12 cellular contexts compared by ENCODE assay signal in the genomic region with DNA sequence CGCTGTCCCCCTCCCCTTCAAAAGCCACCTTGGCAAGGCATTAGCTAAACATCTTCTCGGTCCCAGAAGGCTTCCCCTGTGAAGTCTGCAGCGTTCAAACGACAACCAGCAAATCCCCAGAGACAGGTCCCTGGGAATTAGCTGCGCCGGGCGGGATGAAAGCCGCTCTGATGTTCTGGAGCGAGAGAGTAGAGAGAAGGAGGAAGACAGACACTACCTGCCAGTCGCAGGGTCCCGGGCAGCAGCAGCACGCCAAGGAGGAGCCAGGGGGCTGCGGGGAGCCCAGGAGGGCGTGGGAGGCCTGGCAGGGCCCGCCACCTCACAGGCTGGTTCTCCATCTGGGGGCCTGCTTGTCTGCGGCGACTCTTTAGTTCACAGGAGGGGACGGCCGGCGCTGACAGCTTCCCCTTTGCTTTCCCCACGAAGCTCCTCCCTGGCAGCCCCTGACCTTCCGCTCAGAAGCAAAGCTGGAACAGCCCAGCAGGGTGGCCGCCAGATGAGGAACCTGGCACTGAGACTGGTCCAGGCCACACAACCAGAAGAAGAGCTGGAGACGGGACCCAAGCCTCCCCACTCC. TPM values are rescaled to one million over a fixed set of nuclear protein-coding genes. Genes with fewer than 3 reads are reported as not detected.
DNase-seq lines count a peak whose midpoint lies in the region; ATAC-seq, FAIRE-seq and TF ChIP-seq lines count a peak whose summit lies in the region.
"Had no signal": no experiment of that assay in that cellular context is flagged by ENCODE, and none has a peak within 500 bp of the region (broad histone marks: within the 10 kb centered on the region; RNA-seq: fewer than 3 reads in every experiment).

A gene with protein sequence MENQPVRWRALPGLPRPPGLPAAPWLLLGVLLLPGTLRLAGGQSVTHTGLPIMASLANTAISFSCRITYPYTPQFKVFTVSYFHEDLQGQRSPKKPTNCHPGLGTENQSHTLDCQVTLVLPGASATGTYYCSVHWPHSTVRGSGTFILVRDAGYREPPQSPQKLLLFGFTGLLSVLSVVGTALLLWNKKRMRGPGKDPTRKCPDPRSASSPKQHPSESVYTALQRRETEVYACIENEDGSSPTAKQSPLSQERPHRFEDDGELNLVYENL (minus strand): TSS at position 384 of the 577 bp plus-strand sequence. CDS start 46 bp downstream, at position 338.

- H3K27me3 Mint-ChIP-seq in osteocyte (ENCODE audit: unreplicated experiment): peaks cover 43% of the 10 kb centered on the region

- peaks cover 0 to 52% (median 10%) of the 10 kb centered on the region in 9 donors for H3K27me3 ChIP-seq in heart left ventricle

- H3K4me3 Mint-ChIP-seq in osteocyte (ENCODE audit: unreplicated experiment): peak within 1 kb of the TSS; percentile 41
- H3K4me3 Mint-ChIP-seq: activated T-cell treated with anti-CD3 and anti-CD28 coated beads, Interleukin-2, amount 50 U/mL, for 72 hours had no signal

- H3K36me3 Mint-ChIP-seq in osteocyte (ENCODE audit: unreplicated experiment): no peaks in the 10 kb centered on the region

- peaks cover 0 to 37% (median 7%) of the 10 kb centered on the region in 12 donors for H3K4me1 ChIP-seq in heart left ventricle

- no peaks in the 10 kb centered on the region for H3K36me3 ChIP-seq in heart left ventricle

- H3K4me1 Mint-ChIP-seq in osteocyte (ENCODE audit: unreplicated experiment): peaks cover 17% of the 10 kb centered on the region

- H3K27ac ChIP-seq in heart left ventricle: peak within 1 kb of the TSS in 5 of 12 donors; percentile 2 to 94 (median 52)
- H3K27ac ChIP-seq: SK-N-MC had no signal

- H3K27ac Mint-ChIP-seq in osteocyte (ENCODE audit: unreplicated experiment): no peak within 1 kb of the TSS
- H3K27ac Mint-ChIP-seq: activated T-cell treated with anti-CD3 and anti-CD28 coated beads, Interleukin-2, amount 50 U/mL, for 72 hours had no signal

- TF ChIP-seq CTCF in heart left ventricle (IDR thresholded peaks at IDR 0.05): no peak
- no peak for TF ChIP-seq CTCF in osteocyte (IDR thresholded peaks at IDR 0.05)
- no peak for TF ChIP-seq CTCF in GM10266 (IDR thresholded peaks at IDR 0.05; ENCODE audit: control insufficient read depth, insufficient read depth, low read depth, missing control alignments)

- intact Hi-C loops in heart left ventricle (cut with DNase I): loop anchor here in 6 of 10 donors (10.0 kb wide), 3 partner anchors 157 to 467 kb away; a partner anchor contains a TSS

- H3K9me3 Mint-ChIP-seq in osteocyte (ENCODE audit: unreplicated experiment): no peaks in the 10 kb centered on the region
- H3K9me3 Mint-ChIP-seq: activated T-cell treated with anti-CD3 and anti-CD28 coated beads, Interleukin-2, amount 50 U/mL, for 72 hours had no signal

- ATAC-seq in heart left ventricle (peak; percentile 38 to 72 (median 57)), GM18909 (IDR thresholded peaks at IDR 0.05; ENCODE audit: poor library complexity, unreplicated experiment) (no peak)
- ATAC-seq: activated T-cell treated with anti-CD3 and anti-CD28 coated beads, Interleukin-2, amount 50 U/mL, for 72 hours had no signal

- FAIRE-seq in urothelium cell line (lab: Jason Lieb, UNC): no peak
- FAIRE-seq: islet of Langerhans had no signal

- no peak for TF ChIP-seq POLR2A in heart left ventricle (IDR thresholded peaks at IDR 0.05)

- 26 to 49% (median 32%) methylated on average over 11 to 24 of the region's 24 CpGs for WGBS in heart left ventricle, 4 donors

- H3K9me3 ChIP-seq in heart left ventricle: no peaks in the 10 kb centered on the region

- H3K4me3 ChIP-seq in heart left ventricle: peak within 1 kb of the TSS in 9 of 12 donors; percentile 1 to 64 (median 34)
- H3K4me3 ChIP-seq: SK-N-MC had no signal

- DNase-seq in CD1c-positive myeloid dendritic cell (ENCODE audit: extremely low spot score) (peak; percentile 86), NOMO-1 treated with dmso at 0.1 percent for 144 hours (lab: John Stamatoyannopoulos, UW; ENCODE audit: unreplicated experiment) (peak; percentile 86), heart left ventricle (peak; percentile 62 to 85 (median 71)), osteocyte (ENCODE audit: extremely low spot score, unreplicated experiment) (no peak), ecto neural progenitor cell (ENCODE audit: low spot score) (no peak), urothelium cell line (ENCODE audit: low spot score) (no peak), GM10266 (ENCODE audit: extremely low spot score) (no peak)
- DNase-seq: activated T-cell treated with anti-CD3 and anti-CD28 coated beads, Interleukin-2, amount 50 U/mL, for 72 hours; NCI-H1048 had no signal

RNA-seq across cellular contexts. Expression of the gene that starts here (rescaled TPM):
- 10 to 100 TPM in 1 of 9 donors, 1 to 10 TPM in 6, under 1 TPM in 2; 0.33 to 13.5 (median 1.3) TPM for total RNA-seq in heart left ventricle
- under 1 TPM; 0.42 to 0.69 TPM for polyA plus RNA-seq in heart left ventricle
- not detected in 2 replicates for total RNA-seq in osteocyte

Comparison
In these comparisons a context has a peak if more than half of its experiments do, and no peak if none do; other contexts are left out.
1. DNase-seq: peak in CD1c-positive myeloid dendritic cell (single experiment), NOMO-1 treated with dmso at 0.1 percent for 144 hours (single experiment) and heart left ventricle (5 of 5); none in osteocyte (single experiment), ecto neural progenitor cell (single experiment), urothelium cell line (single experiment) and GM10266 (single experiment).